In the genomic region with DNA sequence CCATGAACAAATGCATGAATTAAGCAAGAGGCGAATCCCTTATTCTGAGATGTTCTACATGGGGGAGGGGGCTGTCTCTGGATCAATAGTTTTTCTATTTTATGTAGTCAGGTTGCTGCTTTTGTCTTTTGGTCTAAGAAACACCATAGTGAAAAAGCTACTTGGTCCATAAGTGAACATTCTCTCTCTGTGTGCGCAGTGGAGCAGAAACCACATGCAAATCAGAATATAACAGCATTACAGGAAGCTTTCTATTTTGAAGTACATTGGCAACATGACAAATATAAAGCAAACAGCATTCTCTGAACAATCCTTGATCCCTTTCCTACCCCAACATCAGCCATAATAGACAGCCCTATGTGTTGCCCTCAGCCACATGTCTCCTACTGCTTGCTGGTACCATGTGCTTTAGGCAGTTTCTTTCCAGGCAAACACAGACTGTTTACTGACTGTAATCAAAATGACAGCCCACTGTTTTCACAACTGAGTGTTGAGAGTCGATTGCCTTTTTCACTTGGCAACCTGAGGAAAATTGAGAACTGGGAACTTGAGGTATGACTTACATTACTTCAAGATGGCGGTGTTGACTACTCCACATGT, we compare ENCODE assay signal across 12 cellular contexts.
A peak's percentile ranks its signal among the peaks of the same experiment; 100 is the strongest.
DNase-seq lines count a peak whose midpoint lies in the region; ATAC-seq lines count a peak whose summit lies in the region.
"Had no signal": no experiment of that assay in that cellular context is flagged by ENCODE, and none has a peak within 500 bp of the region (broad histone marks: within the 10 kb centered on the region; RNA-seq: fewer than 3 reads in every experiment).

No MANE protein-coding gene starts in this region.

- peak; percentile 85 for DNase-seq in NCI-H1092 treated with DMSO at 0.1 percent for 48 hours (lab: John Stamatoyannopoulos, UW)
- no peak for DNase-seq in NCI-H187 treated with DMSO at 0.1 percent for 48 hours (lab: John Stamatoyannopoulos, UW)
- no peak for DNase-seq in GDM1 (lab: John Stamatoyannopoulos, UW)
- no peak for DNase-seq in activated effector memory CD4-positive, alpha-beta T cell treated with Interleukin-2 at 50 U/mL for 16 hours
- DNase-seq in activated CD4-positive, alpha-beta T cell treated with anti-CD3 and anti-CD28 coated beads for 48 hours = no peak
- DNase-seq: activated naive CD8-positive, alpha-beta T cell treated with anti-CD3 and anti-CD28 coated beads, Interleukin-2, amount 50 U/mL, for 24 hours; esophagus squamous epithelium; midbrain; NCI-H187 had no signal

- H4K20me1 ChIP-seq in BLaER1 = no peaks in the 10 kb centered on the region

- H3K4me3 ChIP-seq in BLaER1 = no peak overlapping the region
- H3K4me3 ChIP-seq: esophagus squamous epithelium had no signal

- H3K9ac ChIP-seq in BLaER1 = no peak overlapping the region

- H3K27ac ChIP-seq in BLaER1 = no peak overlapping the region
- H3K27ac ChIP-seq: esophagus squamous epithelium had no signal

- H3K4me1 ChIP-seq in BLaER1 = peaks cover 10% of the 10 kb centered on the region
- H3K4me1 ChIP-seq: esophagus squamous epithelium had no signal

- no peaks in the 10 kb centered on the region for H3K36me3 ChIP-seq in BLaER1
- H3K36me3 ChIP-seq: esophagus squamous epithelium had no signal

- peak; percentile 97 for ATAC-seq in GM19324 (IDR thresholded peaks at IDR 0.05; ENCODE audit: low FRiP score, unreplicated experiment)
- peak; percentile 95 for ATAC-seq in HG02885 (IDR thresholded peaks at IDR 0.05; ENCODE audit: poor library complexity, unreplicated experiment)
- ATAC-seq: activated naive CD8-positive, alpha-beta T cell treated with anti-CD3 and anti-CD28 coated beads, Interleukin-2, amount 50 U/mL, for 24 hours had no signal

- H3K9me3 ChIP-seq in BLaER1 = no peaks in the 10 kb centered on the region
- H3K9me3 ChIP-seq: esophagus squamous epithelium had no signal

- no peaks in the 10 kb centered on the region for H3K27me3 ChIP-seq in BLaER1
- H3K27me3 ChIP-seq: esophagus squamous epithelium had no signal

- peak overlapping the region; percentile 8; the same call in 1 of the 2 replicates for H3K4me2 ChIP-seq in BLaER1
